ENCODE assay signal across 1 cellular context in genomic region chr14:103749860-103750259, GRCh38.
TF ChIP-seq lines count a peak whose summit lies in the region.

No MANE protein-coding gene starts in this region.

TF ChIP-seq in GM12878, 131 proteins besides CTCF, POLR2A, EP300 and RAD21:
- TF ChIP-seq CBX5 (IDR thresholded peaks at IDR 0.05; ENCODE audit: low read depth): no peak
- no peak for TF ChIP-seq TCF3 (IDR thresholded peaks at IDR 0.05; ENCODE audit: borderline replicate concordance, insufficient read depth, low read depth, low read length)
- no peak for TF ChIP-seq RAD51 (IDR thresholded peaks at IDR 0.05)
- no peak for TF ChIP-seq GATAD2B (conservative IDR thresholded peaks at IDR 0.05; ENCODE audit: low read depth)
- TF ChIP-seq ZNF384 (IDR thresholded peaks at IDR 0.05; ENCODE audit: borderline replicate concordance, low read depth, low read length): no peak
- TF ChIP-seq, protein P1, sequence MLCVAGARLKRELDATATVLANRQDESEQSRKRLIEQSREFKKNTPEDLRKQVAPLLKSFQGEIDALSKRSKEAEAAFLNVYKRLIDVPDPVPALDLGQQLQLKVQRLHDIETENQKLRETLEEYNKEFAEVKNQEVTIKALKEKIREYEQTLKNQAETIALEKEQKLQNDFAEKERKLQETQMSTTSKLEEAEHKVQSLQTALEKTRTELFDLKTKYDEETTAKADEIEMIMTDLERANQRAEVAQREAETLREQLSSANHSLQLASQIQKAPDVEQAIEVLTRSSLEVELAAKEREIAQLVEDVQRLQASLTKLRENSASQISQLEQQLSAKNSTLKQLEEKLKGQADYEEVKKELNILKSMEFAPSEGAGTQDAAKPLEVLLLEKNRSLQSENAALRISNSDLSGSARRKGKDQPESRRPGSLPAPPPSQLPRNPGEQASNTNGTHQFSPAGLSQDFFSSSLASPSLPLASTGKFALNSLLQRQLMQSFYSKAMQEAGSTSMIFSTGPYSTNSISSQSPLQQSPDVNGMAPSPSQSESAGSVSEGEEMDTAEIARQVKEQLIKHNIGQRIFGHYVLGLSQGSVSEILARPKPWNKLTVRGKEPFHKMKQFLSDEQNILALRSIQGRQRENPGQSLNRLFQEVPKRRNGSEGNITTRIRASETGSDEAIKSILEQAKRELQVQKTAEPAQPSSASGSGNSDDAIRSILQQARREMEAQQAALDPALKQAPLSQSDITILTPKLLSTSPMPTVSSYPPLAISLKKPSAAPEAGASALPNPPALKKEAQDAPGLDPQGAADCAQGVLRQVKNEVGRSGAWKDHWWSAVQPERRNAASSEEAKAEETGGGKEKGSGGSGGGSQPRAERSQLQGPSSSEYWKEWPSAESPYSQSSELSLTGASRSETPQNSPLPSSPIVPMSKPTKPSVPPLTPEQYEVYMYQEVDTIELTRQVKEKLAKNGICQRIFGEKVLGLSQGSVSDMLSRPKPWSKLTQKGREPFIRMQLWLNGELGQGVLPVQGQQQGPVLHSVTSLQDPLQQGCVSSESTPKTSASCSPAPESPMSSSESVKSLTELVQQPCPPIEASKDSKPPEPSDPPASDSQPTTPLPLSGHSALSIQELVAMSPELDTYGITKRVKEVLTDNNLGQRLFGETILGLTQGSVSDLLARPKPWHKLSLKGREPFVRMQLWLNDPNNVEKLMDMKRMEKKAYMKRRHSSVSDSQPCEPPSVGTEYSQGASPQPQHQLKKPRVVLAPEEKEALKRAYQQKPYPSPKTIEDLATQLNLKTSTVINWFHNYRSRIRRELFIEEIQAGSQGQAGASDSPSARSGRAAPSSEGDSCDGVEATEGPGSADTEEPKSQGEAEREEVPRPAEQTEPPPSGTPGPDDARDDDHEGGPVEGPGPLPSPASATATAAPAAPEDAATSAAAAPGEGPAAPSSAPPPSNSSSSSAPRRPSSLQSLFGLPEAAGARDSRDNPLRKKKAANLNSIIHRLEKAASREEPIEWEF (IDR thresholded peaks at IDR 0.05; ENCODE audit: insufficient replicate concordance, low read depth, low read length): no peak
- TF ChIP-seq CHD4 (IDR thresholded peaks at IDR 0.05): no peak
- TF ChIP-seq, protein P2, sequence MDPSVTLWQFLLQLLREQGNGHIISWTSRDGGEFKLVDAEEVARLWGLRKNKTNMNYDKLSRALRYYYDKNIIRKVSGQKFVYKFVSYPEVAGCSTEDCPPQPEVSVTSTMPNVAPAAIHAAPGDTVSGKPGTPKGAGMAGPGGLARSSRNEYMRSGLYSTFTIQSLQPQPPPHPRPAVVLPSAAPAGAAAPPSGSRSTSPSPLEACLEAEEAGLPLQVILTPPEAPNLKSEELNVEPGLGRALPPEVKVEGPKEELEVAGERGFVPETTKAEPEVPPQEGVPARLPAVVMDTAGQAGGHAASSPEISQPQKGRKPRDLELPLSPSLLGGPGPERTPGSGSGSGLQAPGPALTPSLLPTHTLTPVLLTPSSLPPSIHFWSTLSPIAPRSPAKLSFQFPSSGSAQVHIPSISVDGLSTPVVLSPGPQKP (IDR thresholded peaks at IDR 0.05; ENCODE audit: low read depth, low read length): no peak
